Comparison of ENCODE assay signal across 9 cellular contexts in the genomic region with DNA sequence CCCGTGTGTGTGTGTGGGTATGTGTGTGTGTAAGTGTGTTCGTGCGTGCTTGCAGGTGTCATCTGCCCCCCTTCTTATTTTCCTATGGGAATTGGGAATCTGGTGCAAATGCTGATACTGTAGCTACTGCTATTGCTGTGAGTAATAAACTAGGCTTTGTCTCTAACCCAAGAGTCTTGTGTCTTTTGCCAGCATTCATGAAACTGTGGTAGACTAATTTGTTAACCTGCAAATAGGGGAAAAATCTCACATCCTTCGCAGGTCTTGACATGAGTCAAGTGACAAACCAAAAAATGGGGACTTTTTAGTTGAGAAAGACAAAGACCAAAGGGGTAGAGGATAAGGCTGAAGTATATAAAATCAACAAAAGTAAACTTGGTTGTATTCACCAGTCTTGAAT. TPM values are rescaled to one million over a fixed set of nuclear protein-coding genes. Genes with fewer than 3 reads are reported as not detected.
A peak's percentile ranks its signal among the peaks of the same experiment; 100 is the strongest.
DNase-seq lines count a peak whose midpoint lies in the region; ATAC-seq and TF ChIP-seq lines count a peak whose summit lies in the region.
"Had no signal": no experiment of that assay in that cellular context is flagged by ENCODE, and none has a peak within 500 bp of the region (broad histone marks: within the 10 kb centered on the region; RNA-seq: fewer than 3 reads in every experiment).

No MANE protein-coding gene starts in this region.

- H3K4me3 ChIP-seq in colonic mucosa, result no peak overlapping the region
- H3K4me3 ChIP-seq in esophagus squamous epithelium, result no peak overlapping the region

- DNase-seq in colonic mucosa (no peak), esophagus squamous epithelium (lab: John Stamatoyannopoulos, UW) (no peak), OCI-M1 (lab: John Stamatoyannopoulos, UW) (no peak), T-helper 9 cell (no peak), HuH-7.5 (ENCODE audit: low spot score) (no peak)
- DNase-seq: NCI-H446 had no signal

- H3K4me1 ChIP-seq in colonic mucosa, result peaks cover 25% of the 10 kb centered on the region
- peaks cover 0 to 41% (median 25%) of the 10 kb centered on the region in 3 donors for H3K4me1 ChIP-seq in esophagus squamous epithelium

- peak; percentile 70 for ATAC-seq in GM18502 (IDR thresholded peaks at IDR 0.05; ENCODE audit: poor library complexity, unreplicated experiment)
- peak; percentile 61 for ATAC-seq in GM21390 (IDR thresholded peaks at IDR 0.05; ENCODE audit: unreplicated experiment)
- ATAC-seq in HG03280 (IDR thresholded peaks at IDR 0.05; ENCODE audit: unreplicated experiment), result peak; percentile 49

- H3K9me3 ChIP-seq in colonic mucosa (no peaks in the 10 kb centered on the region), esophagus squamous epithelium (no peaks in the 10 kb centered on the region)

- no peak overlapping the region for H3K9ac ChIP-seq in colonic mucosa (ENCODE audit: low read depth in 2 of 2, low read length in 2 of 2)

- TF ChIP-seq POLR2A in esophagus squamous epithelium (IDR thresholded peaks at IDR 0.05), result no peak

- 66 to 76% methylated on average over 4 of the region's 4 CpGs for WGBS in esophagus squamous epithelium, 2 donors

- peak overlapping the region; percentile 58 for H3K27ac ChIP-seq in colonic mucosa
- no peak overlapping the region for H3K27ac ChIP-seq in esophagus squamous epithelium

- H3K36me3 ChIP-seq in colonic mucosa (no peaks in the 10 kb centered on the region), esophagus squamous epithelium (no peaks in the 10 kb centered on the region)

- TF ChIP-seq CTCF in colonic mucosa (IDR thresholded peaks at IDR 0.05), result no peak
- TF ChIP-seq CTCF in esophagus squamous epithelium (IDR thresholded peaks at IDR 0.05), result no peak

- intact Hi-C loops in colonic mucosa (cut with DNase I), result no loop called here
- intact Hi-C loops in esophagus squamous epithelium (cut with DNase I), result no loop called here

- no peaks in the 10 kb centered on the region for H3K27me3 ChIP-seq in colonic mucosa
- no peaks in the 10 kb centered on the region for H3K27me3 ChIP-seq in esophagus squamous epithelium

RNA-seq across cellular contexts. Expression of a gene that starts 57.9 kb away (rescaled TPM):
- total RNA-seq in colonic mucosa, result 10 to 100 TPM; 17.2 to 18.2 TPM
- 10 to 100 TPM in 3 of 4 donors, 1 to 10 TPM in 1; 8.5 to 24.4 (median 18.2) TPM for total RNA-seq in esophagus squamous epithelium
